Comparison of ENCODE assay signal across 19 cellular contexts in genomic region chr20:62605996-62606395, GRCh38. TPM values are rescaled to one million over a fixed set of nuclear protein-coding genes. Genes with fewer than 3 reads are reported as not detected.
DNase-seq lines count a peak whose midpoint lies in the region; ATAC-seq and TF ChIP-seq lines count a peak whose summit lies in the region.
"Had no signal": no experiment of that assay in that cellular context is flagged by ENCODE, and none has a peak within 500 bp of the region (broad histone marks: within the 10 kb centered on the region; RNA-seq: fewer than 3 reads in every experiment).

No MANE protein-coding gene starts in this region.

- H3K27ac ChIP-seq in RWPE1 = peak overlapping the region; percentile 90
- H3K27ac ChIP-seq: sigmoid colon had no signal

- peaks cover 15% of the 10 kb centered on the region for H3K4me1 Mint-ChIP-seq in activated naive CD8-positive, alpha-beta T cell treated with anti-CD3 and anti-CD28 coated beads, Interleukin-2, amount 10 ng/mL, durations not matched to agents 7 days and 5 days
- peaks cover 19% of the 10 kb centered on the region for H3K4me1 Mint-ChIP-seq in activated naive CD8-positive, alpha-beta T cell treated with anti-CD3 and anti-CD28 coated beads for 36 hours
- H3K4me1 Mint-ChIP-seq in memory B cell = peaks cover 33% of the 10 kb centered on the region

- no peak for TF ChIP-seq CTCF in RWPE1 (conservative IDR thresholded peaks at IDR 0.05; ENCODE audit: low read depth)

- no peak overlapping the region for H3K4me3 Mint-ChIP-seq in activated naive CD8-positive, alpha-beta T cell treated with anti-CD3 and anti-CD28 coated beads, Interleukin-2, amount 10 ng/mL, durations not matched to agents 7 days and 5 days
- no peak overlapping the region for H3K4me3 Mint-ChIP-seq in activated naive CD8-positive, alpha-beta T cell treated with anti-CD3 and anti-CD28 coated beads for 36 hours
- H3K4me3 Mint-ChIP-seq in memory B cell = peak overlapping the region; percentile 50
- H3K4me3 Mint-ChIP-seq: activated naive CD8-positive, alpha-beta T cell treated with anti-CD3 and anti-CD28 coated beads, Interleukin-2, amount 50 U/mL, for 24 hours; central memory CD8-positive, alpha-beta T cell; nephron progenitor cell had no signal

- H3K27me3 Mint-ChIP-seq in activated naive CD8-positive, alpha-beta T cell treated with anti-CD3 and anti-CD28 coated beads, Interleukin-2, amount 10 ng/mL, durations not matched to agents 7 days and 5 days = peaks cover 30% of the 10 kb centered on the region
- peaks cover 17% of the 10 kb centered on the region for H3K27me3 Mint-ChIP-seq in activated naive CD8-positive, alpha-beta T cell treated with anti-CD3 and anti-CD28 coated beads for 36 hours
- H3K27me3 Mint-ChIP-seq in memory B cell = peaks cover 2% of the 10 kb centered on the region

- POLR2A ChIA-PET in activated naive CD8-positive, alpha-beta T cell treated with anti-CD3 and anti-CD28 coated beads, Interleukin-2, amount 10 ng/mL, durations not matched to agents 7 days and 5 days (lab: Charles Lee) = interaction anchor here (1.0 kb wide), 1 partner anchor 18 kb away, joined by 3 read pairs; no protein-coding TSS in a partner anchor
- POLR2A ChIA-PET in RWPE1 (lab: Yijun Ruan, JAX; ENCODE audit: low non-redundant PET) = no interaction called here

- H3K36me3 Mint-ChIP-seq in activated naive CD8-positive, alpha-beta T cell treated with anti-CD3 and anti-CD28 coated beads, Interleukin-2, amount 10 ng/mL, durations not matched to agents 7 days and 5 days = no peaks in the 10 kb centered on the region
- no peaks in the 10 kb centered on the region for H3K36me3 Mint-ChIP-seq in activated naive CD8-positive, alpha-beta T cell treated with anti-CD3 and anti-CD28 coated beads for 36 hours
- no peaks in the 10 kb centered on the region for H3K36me3 Mint-ChIP-seq in memory B cell

- peak overlapping the region; percentile 16 for H3K27ac Mint-ChIP-seq in activated naive CD8-positive, alpha-beta T cell treated with anti-CD3 and anti-CD28 coated beads, Interleukin-2, amount 10 ng/mL, durations not matched to agents 7 days and 5 days
- H3K27ac Mint-ChIP-seq in activated naive CD8-positive, alpha-beta T cell treated with anti-CD3 and anti-CD28 coated beads for 36 hours = no peak overlapping the region
- peak overlapping the region; percentile 12 for H3K27ac Mint-ChIP-seq in memory B cell
- H3K27ac Mint-ChIP-seq: activated naive CD8-positive, alpha-beta T cell treated with anti-CD3 and anti-CD28 coated beads, Interleukin-2, amount 50 U/mL, for 24 hours; nephron progenitor cell had no signal

- peaks cover 4% of the 10 kb centered on the region for H3K9me3 Mint-ChIP-seq in activated naive CD8-positive, alpha-beta T cell treated with anti-CD3 and anti-CD28 coated beads, Interleukin-2, amount 10 ng/mL, durations not matched to agents 7 days and 5 days
- H3K9me3 Mint-ChIP-seq in activated naive CD8-positive, alpha-beta T cell treated with anti-CD3 and anti-CD28 coated beads for 36 hours = peaks cover 5% of the 10 kb centered on the region
- no peaks in the 10 kb centered on the region for H3K9me3 Mint-ChIP-seq in memory B cell
- H3K9me3 Mint-ChIP-seq: activated naive CD8-positive, alpha-beta T cell treated with anti-CD3 and anti-CD28 coated beads, Interleukin-2, amount 50 U/mL, for 24 hours had no signal

- no peak for DNase-seq in activated naive CD8-positive, alpha-beta T cell treated with anti-CD3 and anti-CD28 coated beads, Interleukin-2, amount 10 ng/mL, durations not matched to agents 7 days and 5 days
- DNase-seq in activated naive CD8-positive, alpha-beta T cell treated with anti-CD3 and anti-CD28 coated beads for 36 hours = no peak
- DNase-seq in RWPE1 (ENCODE audit: low spot score) = no peak
- no peak for DNase-seq in memory B cell (ENCODE audit: low spot score in 2 of 2)
- DNase-seq in posterior vena cava (ENCODE audit: low spot score) = no peak
- DNase-seq: activated naive CD8-positive, alpha-beta T cell treated with anti-CD3 and anti-CD28 coated beads, Interleukin-2, amount 50 U/mL, for 24 hours; activated T-cell treated with anti-CD3 and anti-CD28 coated beads for 4 hours; Caco-2; H7; IMR-90; NCI-H187; NCI-H774; sigmoid colon had no signal

- CTCF ChIA-PET in RWPE1 (lab: Yijun Ruan, JAX) = interaction anchor here (0.6 to 4.9 kb wide), 5 partner anchors 11 to 517 kb away, joined by 3 to 44 read pairs (median 3); no protein-coding TSS in a partner anchor

- intact Hi-C loops in posterior vena cava (cut with DNase I) = no loop called here

- no peak for ATAC-seq in activated naive CD8-positive, alpha-beta T cell treated with anti-CD3 and anti-CD28 coated beads, Interleukin-2, amount 10 ng/mL, durations not matched to agents 7 days and 5 days (ENCODE audit: low read depth)
- ATAC-seq in memory B cell (ENCODE audit: low read depth) (peak; percentile 28), GM18517 (IDR thresholded peaks at IDR 0.05; ENCODE audit: unreplicated experiment) (no peak), GM18502 (IDR thresholded peaks at IDR 0.05; ENCODE audit: poor library complexity, unreplicated experiment) (no peak), HG02852 (IDR thresholded peaks at IDR 0.05; ENCODE audit: unreplicated experiment) (no peak)
- ATAC-seq: activated CD4-positive, CD25-positive, alpha-beta regulatory T cell treated with anti-CD3 and anti-CD28 coated beads, Interleukin-2, amount 50 U/mL, for 24 hours; activated naive CD8-positive, alpha-beta T cell treated with anti-CD3 and anti-CD28 coated beads, Interleukin-2, amount 50 U/mL, for 24 hours had no signal

RNA-seq across cellular contexts. Expression of gene SLCO4A1, which starts 36.3 kb away (rescaled TPM):
- total RNA-seq in activated naive CD8-positive, alpha-beta T cell treated with anti-CD3 and anti-CD28 coated beads, Interleukin-2, amount 10 ng/mL, durations not matched to agents 7 days and 5 days = 10 to 100 TPM; 57.5 to 61.9 TPM
- total RNA-seq in activated naive CD8-positive, alpha-beta T cell treated with anti-CD3 and anti-CD28 coated beads for 36 hours = 10 to 100 TPM; 55.0 to 56.9 TPM
- total RNA-seq in posterior vena cava = 10 to 100 TPM; 14.7 to 15.2 TPM
